Comparison of ENCODE assay signal across 24 cellular contexts in genomic region chr20:1442304-1442703, GRCh38. TPM values are rescaled to one million over a fixed set of nuclear protein-coding genes. Genes with fewer than 3 reads are reported as not detected.
DNase-seq lines count a peak whose midpoint lies in the region; ATAC-seq, FAIRE-seq and TF ChIP-seq lines count a peak whose summit lies in the region.
"Had no signal": no experiment of that assay in that cellular context is flagged by ENCODE, and none has a peak within 500 bp of the region (broad histone marks: within the 10 kb centered on the region; RNA-seq: fewer than 3 reads in every experiment).

No MANE protein-coding gene starts in this region.

- DNase-seq in GM12878 (ENCODE audit: low read depth, low spot score) (no peak), endothelial cell of umbilical vein (ENCODE audit: low read depth, low spot score) (no peak), neural progenitor cell (ENCODE audit: low spot score) (no peak), NOMO-1 treated with dmso at 0.1 percent for 144 hours (lab: John Stamatoyannopoulos, UW; ENCODE audit: unreplicated experiment) (no peak)
- no peak for DNase-seq in activated CD8-positive, alpha-beta memory T cell treated with anti-CD3 and anti-CD28 coated beads, Interleukin-2, amount 50 U/mL, for 48 hours
- DNase-seq: CD4-positive, CD25-positive, alpha-beta regulatory T cell; CD8-positive, alpha-beta memory T cell; DMS 273 treated with DMSO at 0.1 percent for 48 hours; DMS79; EL; GDM1; GM23248; H7; HCEC 1CT had no signal

- H3K4me3 ChIP-seq in BLaER1 treated with 17β-estradiol and CSF1 and Interleukin-3, amounts not matched to agents 10 nM and 100 nM = no peak overlapping the region
- H3K4me3 ChIP-seq in GM12878 (no peak overlapping the region), endothelial cell of umbilical vein (replicated peaks in 1 of 3; ENCODE audit: insufficient read depth in 1 of 3, low read depth in 1 of 3, low read length in 3 of 3) (no peak overlapping the region), neural progenitor cell (no peak overlapping the region)
- H3K4me3 ChIP-seq: GM23248 had no signal

- H3K27me3 Mint-ChIP-seq in neural progenitor cell (ENCODE audit: insufficient read depth, low read depth) = peaks cover 2% of the 10 kb centered on the region
- H3K27me3 Mint-ChIP-seq: B cell; CD4-positive, CD25-positive, alpha-beta regulatory T cell; CD8-positive, alpha-beta memory T cell had no signal

- CTCF ChIA-PET in GM12878 (lab: Yijun Ruan, JAX) = interaction anchor here (1.6 kb wide), 1 partner anchor 61 kb away, joined by 5 read pairs; no protein-coding TSS in a partner anchor
- CTCF ChIA-PET in endothelial cell of umbilical vein (lab: Charles Lee) = interaction anchor here (4.0 kb wide), 1 partner anchor 61 kb away, joined by 20 read pairs; no protein-coding TSS in a partner anchor

- peaks cover 57 to 83% (median 75%) of the 10 kb centered on the region in 11 experiments for H3K36me3 ChIP-seq in BLaER1 treated with 17β-estradiol and CSF1 and Interleukin-3, amounts not matched to agents 10 nM and 100 nM
- peaks cover 23 to 37% of the 10 kb centered on the region in 2 experiments for H3K36me3 ChIP-seq in GM12878 (ENCODE audit: control insufficient read depth in 2 of 2, insufficient read depth in 2 of 2, low read length in 1 of 2)
- peaks cover 28 to 45% of the 10 kb centered on the region in 2 experiments for H3K36me3 ChIP-seq in endothelial cell of umbilical vein (ENCODE audit: control insufficient read depth in 2 of 2, extremely low read depth in 1 of 2, insufficient read depth in 2 of 2, low read length in 2 of 2)
- no peaks in the 10 kb centered on the region for H3K36me3 ChIP-seq in neural progenitor cell

- peak overlapping the region; percentile 60 for H3K27ac Mint-ChIP-seq in neural progenitor cell
- H3K27ac Mint-ChIP-seq: B cell; CD8-positive, alpha-beta memory T cell had no signal

- H3K4me2 ChIP-seq in BLaER1 treated with 17β-estradiol and CSF1 and Interleukin-3, amounts not matched to agents 10 nM and 100 nM = peak overlapping the region in 7 of 11 experiments; percentile 73 to 88 (median 83); a peak in 11 of 22 replicates
- no peak overlapping the region for H3K4me2 ChIP-seq in GM12878 (ENCODE audit: control insufficient read depth, insufficient read depth)
- H3K4me2 ChIP-seq in endothelial cell of umbilical vein (ENCODE audit: insufficient read depth, low read length) = no peak overlapping the region
- H3K4me2 ChIP-seq in neural progenitor cell = no peak overlapping the region

- H3K79me2 ChIP-seq in GM12878 (ENCODE audit: control insufficient read depth, insufficient read depth, low read length) (no peaks in the 10 kb centered on the region), endothelial cell of umbilical vein (ENCODE audit: control insufficient read depth, insufficient read depth, low read length) (no peaks in the 10 kb centered on the region), neural progenitor cell (ENCODE audit: low read depth) (no peaks in the 10 kb centered on the region)

- H3K36me3 Mint-ChIP-seq in neural progenitor cell = peaks cover 30% of the 10 kb centered on the region

- no peak for ATAC-seq in GM12878
- ATAC-seq in GM18505 (IDR thresholded peaks at IDR 0.05; ENCODE audit: unreplicated experiment) = no peak
- no peak for ATAC-seq in GM19035 (IDR thresholded peaks at IDR 0.05; ENCODE audit: unreplicated experiment)

- no peaks in the 10 kb centered on the region for H3K4me1 Mint-ChIP-seq in neural progenitor cell

- no peaks in the 10 kb centered on the region for H3K9me3 ChIP-seq in BLaER1 treated with 17β-estradiol and CSF1 and Interleukin-3, amounts not matched to agents 10 nM and 100 nM (replicated peaks in 1 of 11)
- H3K9me3 ChIP-seq in GM12878 (replicated peaks; ENCODE audit: control insufficient read depth, insufficient read depth, low read length) (no peaks in the 10 kb centered on the region), endothelial cell of umbilical vein (replicated peaks; ENCODE audit: control insufficient read depth, insufficient read depth, low read length) (no peaks in the 10 kb centered on the region), neural progenitor cell (ENCODE audit: low read depth) (no peaks in the 10 kb centered on the region)

- TF ChIP-seq CTCF in GM12878 (IDR thresholded peaks at IDR 0.05 in 2 of 3, conservative IDR thresholded peaks at IDR 0.05 in 1 of 3; ENCODE audit: control insufficient read depth in 2 of 3, extremely low read depth in 1 of 3, insufficient read depth in 1 of 3, low read depth in 3 of 3, low read length in 3 of 3) (no peak), endothelial cell of umbilical vein (IDR thresholded peaks at IDR 0.05; ENCODE audit: extremely low read depth in 1 of 2, insufficient read depth in 1 of 2, low read depth in 1 of 2, low read length in 2 of 2) (no peak), neural progenitor cell (IDR thresholded peaks at IDR 0.05) (no peak)

- intact Hi-C loops in GM12878 (cut with micrococcal nuclease; ENCODE audit: unreplicated experiment) = no loop called here
- intact Hi-C loops in endothelial cell of umbilical vein (cut with micrococcal nuclease) = no loop called here

- no peaks in the 10 kb centered on the region for H3K9me3 Mint-ChIP-seq in neural progenitor cell
- H3K9me3 Mint-ChIP-seq: CD4-positive, CD25-positive, alpha-beta regulatory T cell; CD8-positive, alpha-beta memory T cell had no signal

- FAIRE-seq in GM12878 (lab: Jason Lieb, UNC) (no peak), endothelial cell of umbilical vein (lab: Jason Lieb, UNC) (peak; percentile 8)
- FAIRE-seq: D721Med, GM12891, GM19239, H1 had no signal

- dilution Hi-C loops in endothelial cell of umbilical vein (cut with MboI; ENCODE audit: extremely low pct_ligation_motif_present, low sequenced_read_pairs) = loop anchor here (25.0 kb wide), 1 partner anchor 130 kb away; no protein-coding TSS in a partner anchor

- H3K27ac ChIP-seq in BLaER1 treated with 17β-estradiol and CSF1 and Interleukin-3, amounts not matched to agents 10 nM and 100 nM = no peak overlapping the region
- H3K27ac ChIP-seq in GM12878 (ENCODE audit: control insufficient read depth, insufficient read depth) (no peak overlapping the region), endothelial cell of umbilical vein (ENCODE audit: insufficient read depth, low read depth, low read length) (no peak overlapping the region), neural progenitor cell (no peak overlapping the region)
- H3K27ac ChIP-seq: C4-2B, GM23248 had no signal

- peaks cover 36 to 96% (median 67%) of the 10 kb centered on the region in 11 experiments; a peak in 21 of 22 replicates for H4K20me1 ChIP-seq in BLaER1 treated with 17β-estradiol and CSF1 and Interleukin-3, amounts not matched to agents 10 nM and 100 nM
- H4K20me1 ChIP-seq in GM12878 (ENCODE audit: control insufficient read depth, insufficient read depth) (no peaks in the 10 kb centered on the region), endothelial cell of umbilical vein (replicated peaks; ENCODE audit: control insufficient read depth, extremely low read depth, insufficient read depth, low read length) (no peaks in the 10 kb centered on the region), neural progenitor cell (ENCODE audit: low read depth) (no peaks in the 10 kb centered on the region)

- H3K4me3 Mint-ChIP-seq in neural progenitor cell = no peak overlapping the region
- H3K4me3 Mint-ChIP-seq: B cell; CD4-positive, CD25-positive, alpha-beta regulatory T cell; CD8-positive, alpha-beta memory T cell had no signal

- H3K4me1 ChIP-seq in BLaER1 treated with 17β-estradiol and CSF1 and Interleukin-3, amounts not matched to agents 10 nM and 100 nM = peaks cover 11 to 71% (median 54%) of the 10 kb centered on the region in 10 experiments; a peak in 19 of 20 replicates
- no peaks in the 10 kb centered on the region for H3K4me1 ChIP-seq in GM12878 (ENCODE audit: control insufficient read depth, insufficient read depth, low read length)
- no peaks in the 10 kb centered on the region for H3K4me1 ChIP-seq in endothelial cell of umbilical vein (ENCODE audit: control insufficient read depth, extremely low read depth, insufficient read depth, low read length)
- no peaks in the 10 kb centered on the region for H3K4me1 ChIP-seq in neural progenitor cell

- TF ChIP-seq RAD21 in GM12878 (IDR thresholded peaks at IDR 0.05; ENCODE audit: insufficient read depth, low read depth, low read length) = no peak

- no peak for TF ChIP-seq EP300 in GM12878 (IDR thresholded peaks at IDR 0.05; ENCODE audit: borderline replicate concordance in 1 of 2, control insufficient read depth in 1 of 2, low read depth in 2 of 2, low read length in 2 of 2)

- RAD21 ChIA-PET in GM12878 (lab: Charles Lee; ENCODE audit: unreplicated experiment) = no interaction called here

- H3K27me3 ChIP-seq in BLaER1 treated with 17β-estradiol and CSF1 and Interleukin-3, amounts not matched to agents 10 nM and 100 nM = no peaks in the 10 kb centered on the region
- no peaks in the 10 kb centered on the region for H3K27me3 ChIP-seq in GM12878 (replicated peaks in 1 of 2; ENCODE audit: control insufficient read depth in 2 of 2, insufficient read depth in 2 of 2, low read length in 1 of 2)
- H3K27me3 ChIP-seq in endothelial cell of umbilical vein (ENCODE audit: control insufficient read depth in 2 of 2, insufficient read depth in 2 of 2, low read length in 2 of 2) = no peaks in the 10 kb centered on the region
- H3K27me3 ChIP-seq in neural progenitor cell = no peaks in the 10 kb centered on the region

- H3K9me1 ChIP-seq in endothelial cell of umbilical vein (replicated peaks; ENCODE audit: control insufficient read depth, extremely low read depth, insufficient read depth, low read length) = no peaks in the 10 kb centered on the region

- no peak overlapping the region for H3K9ac ChIP-seq in BLaER1 treated with 17β-estradiol and CSF1 and Interleukin-3, amounts not matched to agents 10 nM and 100 nM
- H3K9ac ChIP-seq in GM12878 (ENCODE audit: control insufficient read depth, insufficient read depth, low read length) (no peak overlapping the region), endothelial cell of umbilical vein (replicated peaks; ENCODE audit: extremely low read depth, insufficient read depth, low read length) (no peak overlapping the region), neural progenitor cell (no peak overlapping the region)
- H3K9ac ChIP-seq: GM23248 had no signal

- BruUV-seq in GM12878 (replicated peaks; lab: Mats Ljungman, UMichigan) (no TSS peak), endothelial cell of umbilical vein (replicated peaks; lab: Mats Ljungman, UMichigan) (no TSS peak)

- TF ChIP-seq POLR2A in GM12878 (IDR thresholded peaks at IDR 0.05; ENCODE audit: low read depth, low read length) (0 out of 2 replicates have a peak, but pooled peaks have one; percentile 15), endothelial cell of umbilical vein (IDR thresholded peaks at IDR 0.05; ENCODE audit: low read depth, low read length) (no peak), GM18505 (IDR thresholded peaks at IDR 0.05; ENCODE audit: borderline replicate concordance, extremely low read depth, insufficient read depth, insufficient read length) (no peak)

- POLR2A ChIA-PET in GM12878 (lab: Charles Lee) (no interaction called here), endothelial cell of umbilical vein (lab: Charles Lee) (no interaction called here)

- WGBS in GM12878 (ENCODE audit: insufficient coverage, insufficient replicate concordance, low lambda C conversion rate, missing lambda C conversion rate) = 73% methylated on average over 2 of the region's 2 CpGs

- H3F3A ChIP-seq in neural progenitor cell (ENCODE audit: low read depth) = no peaks in the 10 kb centered on the region

- H2AFZ ChIP-seq in GM12878 (ENCODE audit: control insufficient read depth, low read depth, low read length) (no peak overlapping the region), endothelial cell of umbilical vein (ENCODE audit: low read depth, low read length) (no peak overlapping the region), neural progenitor cell (replicated peaks) (no peak overlapping the region)
- H2AFZ ChIP-seq: GM23248 had no signal

- in situ Hi-C loops in GM12878 (cut with MboI) = no loop called here

- SMC1A ChIA-PET in GM12878 (lab: Charles Lee; ENCODE audit: uncharacterized antibody, unreplicated experiment) = no interaction called here

RNA-seq across cellular contexts. Expression of gene NSFL1C, which starts 24.3 kb away (rescaled TPM):
- total RNA-seq in GM12878 (2013; cell fraction: nucleolus; rRNA removed) = 45.2 and 47.9 TPM in 2 replicates
- total RNA-seq in GM12878 (2014; rRNA removed) = 34.8 and 34.9 TPM in 2 replicates
- 19.5 and 21.5 TPM in 2 replicates for total RNA-seq in GM12878 (2014; rRNA removed; fragmentation: Illumina TruSeq; extraction: Trizol)
- 74.4 and 75.8 TPM in 2 replicates for total RNA-seq in GM12878 (2021)
- polyA plus RNA-seq in GM12878 (2011; ENCODE audit: low read depth) = 14.3 TPM
- 19.9 and 31.0 TPM in 2 replicates for polyA plus RNA-seq in GM12878 (2011; rRNA removed)
- polyA plus RNA-seq in GM12878 (2011; cell fraction: cytosol; rRNA removed) = 22.0 and 27.3 TPM in 2 replicates
- 45.3 and 47.5 TPM in 2 replicates for polyA plus RNA-seq in GM12878 (2011; cell fraction: nucleus; rRNA removed)
- polyA plus RNA-seq in GM12878 (2012) = 28.6 and 33.2 TPM in 2 replicates
- polyA plus RNA-seq in GM12878 (2014; fragmentation: Illumina TruSeq; extraction: Trizol) = 75.4 and 77.5 TPM in 2 replicates
- 10 to 100 TPM; 27.7 to 29.4 TPM for polyA plus RNA-seq in GM12878 (2014; fragmentation: Nextera tagmentation; extraction: Ambion mirVana)
- polyA plus RNA-seq in GM12878 (2014; rRNA removed) = 41.5 and 49.4 TPM in 2 replicates
- polyA plus RNA-seq in GM12878 (2016; fragmentation: Nextera tagmentation; extraction: Ambion mirVana) = 100 to 1,000 TPM in 1 of 2 experiments, 10 to 100 TPM in 1; 92.2 to 100 TPM
- 18.4 and 20.6 TPM in 2 replicates for polyA minus RNA-seq in GM12878 (2011; rRNA and poly(A)+ RNA removed)
- 4.5 and 8.5 TPM in 2 replicates for polyA minus RNA-seq in GM12878 (2011; cell fraction: cytosol; rRNA and poly(A)+ RNA removed)
- polyA minus RNA-seq in GM12878 (2011; cell fraction: nucleus; rRNA and poly(A)+ RNA removed) = 32.8 and 50.0 TPM in 2 replicates
- total RNA-seq in endothelial cell of umbilical vein = 95.7 and 107 TPM in 2 replicates
- 26.0 and 27.3 TPM in 2 replicates for polyA plus RNA-seq in endothelial cell of umbilical vein
- 30.0 and 35.5 TPM in 2 replicates for polyA plus RNA-seq in endothelial cell of umbilical vein (2011; cell fraction: cytosol; rRNA removed)
- 70.9 and 78.9 TPM in 2 replicates for polyA plus RNA-seq in endothelial cell of umbilical vein (2011; cell fraction: nucleus; rRNA removed)
- 88.1 and 119 TPM in 2 replicates for polyA plus RNA-seq in endothelial cell of umbilical vein (2012)
- 37.1 and 37.5 TPM in 2 replicates for polyA minus RNA-seq in endothelial cell of umbilical vein
- 10.5 TPM for polyA minus RNA-seq in endothelial cell of umbilical vein (2011; cell fraction: cytosol; rRNA and poly(A)+ RNA removed)
- 64.1 and 74.2 TPM in 2 replicates for polyA minus RNA-seq in endothelial cell of umbilical vein (2011; cell fraction: nucleus; rRNA and poly(A)+ RNA removed)
- 30.5 and 43.4 TPM in 2 replicates for total RNA-seq in neural progenitor cell (ENCODE audit: low replicate concordance)

RNA-seq across cellular contexts. Expression of gene SIRPB2, which starts 48.9 kb away (rescaled TPM):
- not detected in 2 replicates for total RNA-seq in GM12878 (2013; cell fraction: nucleolus; rRNA removed)
- not detected in 2 replicates for total RNA-seq in GM12878 (2014; rRNA removed)
- total RNA-seq in GM12878 (2014; rRNA removed; fragmentation: Illumina TruSeq; extraction: Trizol) = not detected in 2 replicates
- not detected in 2 replicates for total RNA-seq in GM12878 (2021)
- polyA plus RNA-seq in GM12878 (2011; ENCODE audit: low read depth) = not detected
- not detected in 2 replicates for polyA plus RNA-seq in GM12878 (2011; rRNA removed)
- not detected in 2 replicates for polyA plus RNA-seq in GM12878 (2011; cell fraction: cytosol; rRNA removed)
- not detected in 2 replicates for polyA plus RNA-seq in GM12878 (2011; cell fraction: nucleus; rRNA removed)
- not detected in 2 replicates for polyA plus RNA-seq in GM12878 (2012)
- polyA plus RNA-seq in GM12878 (2014; fragmentation: Illumina TruSeq; extraction: Trizol) = not detected in 2 replicates
- polyA plus RNA-seq in GM12878 (2014; fragmentation: Nextera tagmentation; extraction: Ambion mirVana) = not detected
- polyA plus RNA-seq in GM12878 (2014; rRNA removed) = not detected in 2 replicates
- polyA plus RNA-seq in GM12878 (2016; fragmentation: Nextera tagmentation; extraction: Ambion mirVana) = not detected
- not detected in 2 replicates for polyA minus RNA-seq in GM12878 (2011; rRNA and poly(A)+ RNA removed)
- not detected in 2 replicates for polyA minus RNA-seq in GM12878 (2011; cell fraction: cytosol; rRNA and poly(A)+ RNA removed)
- not detected in 2 replicates for polyA minus RNA-seq in GM12878 (2011; cell fraction: nucleus; rRNA and poly(A)+ RNA removed)
- 9.5 and 12.3 TPM in 2 replicates for total RNA-seq in endothelial cell of umbilical vein
- polyA plus RNA-seq in endothelial cell of umbilical vein = 18.8 and 19.7 TPM in 2 replicates
- polyA plus RNA-seq in endothelial cell of umbilical vein (2011; cell fraction: cytosol; rRNA removed) = 11.6 and 12.3 TPM in 2 replicates
- polyA plus RNA-seq in endothelial cell of umbilical vein (2011; cell fraction: nucleus; rRNA removed) = 33.3 and 33.7 TPM in 2 replicates
- polyA plus RNA-seq in endothelial cell of umbilical vein (2012) = 11.4 and 13.6 TPM in 2 replicates
- 44.1 and 46.0 TPM in 2 replicates for polyA minus RNA-seq in endothelial cell of umbilical vein
- polyA minus RNA-seq in endothelial cell of umbilical vein (2011; cell fraction: cytosol; rRNA and poly(A)+ RNA removed) = not detected
- polyA minus RNA-seq in endothelial cell of umbilical vein (2011; cell fraction: nucleus; rRNA and poly(A)+ RNA removed) = 46.1 TPM in 2 replicates
- total RNA-seq in neural progenitor cell (ENCODE audit: low replicate concordance) = not detected in 2 replicates
- total RNA-seq: A172; B cell; CD4-positive, CD25-positive, alpha-beta regulatory T cell; CD8-positive, alpha-beta memory T cell; GM23248; H7 had no signal
- polyA plus RNA-seq: CD8-positive, alpha-beta memory T cell; GM23248; H1 had no signal

RNA-seq across cellular contexts. Expression of gene FKBP1A, which starts 49.5 kb away (rescaled TPM):
- total RNA-seq in GM12878 (2013; cell fraction: nucleolus; rRNA removed) = 70.3 and 80.3 TPM in 2 replicates
- total RNA-seq in GM12878 (2014; rRNA removed) (88.4 and 103 TPM in 2 replicates), GM12878 (2014; rRNA removed; fragmentation: Illumina TruSeq; extraction: Trizol) (121 and 129 TPM in 2 replicates), GM12878 (2021) (249 and 256 TPM in 2 replicates), endothelial cell of umbilical vein (968 and 982 TPM in 2 replicates), neural progenitor cell (ENCODE audit: low replicate concordance) (128 and 135 TPM in 2 replicates)
- polyA plus RNA-seq in GM12878 (2011; ENCODE audit: low read depth) = 293 TPM
- polyA plus RNA-seq in GM12878 (2011; rRNA removed) (412 and 519 TPM in 2 replicates), GM12878 (2014; fragmentation: Illumina TruSeq; extraction: Trizol) (687 and 768 TPM in 2 replicates), GM12878 (2014; fragmentation: Nextera tagmentation; extraction: Ambion mirVana) (100 to 1,000 TPM; 150 to 166 TPM), GM12878 (2014; rRNA removed) (258 and 259 TPM in 2 replicates), GM12878 (2016; fragmentation: Nextera tagmentation; extraction: Ambion mirVana) (100 to 1,000 TPM; 590 TPM), endothelial cell of umbilical vein (1,861 and 1,972 TPM in 2 replicates)
- polyA plus RNA-seq in GM12878 (2011; cell fraction: cytosol; rRNA removed) = 500 and 750 TPM in 2 replicates
- 213 and 233 TPM in 2 replicates for polyA plus RNA-seq in GM12878 (2011; cell fraction: nucleus; rRNA removed)
- polyA plus RNA-seq in GM12878 (2012) = 216 and 253 TPM in 2 replicates
- 288 and 300 TPM in 2 replicates for polyA minus RNA-seq in GM12878 (2011; rRNA and poly(A)+ RNA removed)
- polyA minus RNA-seq in GM12878 (2011; cell fraction: cytosol; rRNA and poly(A)+ RNA removed) = 71.6 and 94.4 TPM in 2 replicates
- polyA minus RNA-seq in GM12878 (2011; cell fraction: nucleus; rRNA and poly(A)+ RNA removed) = 37.8 and 43.9 TPM in 2 replicates
- 1,632 and 1,874 TPM in 2 replicates for polyA plus RNA-seq in endothelial cell of umbilical vein (2011; cell fraction: cytosol; rRNA removed)
- 571 and 678 TPM in 2 replicates for polyA plus RNA-seq in endothelial cell of umbilical vein (2011; cell fraction: nucleus; rRNA removed)
- polyA plus RNA-seq in endothelial cell of umbilical vein (2012) = 1,466 and 1,504 TPM in 2 replicates
- 1,622 and 1,688 TPM in 2 replicates for polyA minus RNA-seq in endothelial cell of umbilical vein
- polyA minus RNA-seq in endothelial cell of umbilical vein (2011; cell fraction: cytosol; rRNA and poly(A)+ RNA removed) = 59.7 TPM
- 209 and 300 TPM in 2 replicates for polyA minus RNA-seq in endothelial cell of umbilical vein (2011; cell fraction: nucleus; rRNA and poly(A)+ RNA removed)

Comparison
In these comparisons a context has a peak if more than half of its experiments do, and no peak if none do; other contexts are left out.
1. H3K4me2 ChIP-seq: peak in BLaER1 treated with 17β-estradiol and CSF1 and Interleukin-3, amounts not matched to agents 10 nM and 100 nM (7 of 11); none in GM12878 (single experiment), endothelial cell of umbilical vein (single experiment) and neural progenitor cell (single experiment).
2. RNA of gene SIRPB2, which starts 48.9 kb away (total RNA-seq): 9.5 to 12.3 TPM in endothelial cell of umbilical vein; not detected in GM12878 and not detected in neural progenitor cell; every median in the first group is over 10 times any median in the second.